ENCODE assay signal across 10 cellular contexts in genomic region chr1:31980835-31981782, GRCh38.
DNase-seq lines count a peak whose midpoint lies in the region; ATAC-seq lines count a peak whose summit lies in the region.
"Had no signal": no experiment of that assay in that cellular context is flagged by ENCODE, and none has a peak within 500 bp of the region (broad histone marks: within the 10 kb centered on the region; RNA-seq: fewer than 3 reads in every experiment).

No MANE protein-coding gene starts in this region.

- ATAC-seq in HG03442 (IDR thresholded peaks at IDR 0.05; ENCODE audit: unreplicated experiment) (peak; percentile 53), HG03565 (IDR thresholded peaks at IDR 0.05; ENCODE audit: unreplicated experiment) (no peak)
- peak; percentile 56 for ATAC-seq in stimulated activated naive CD8-positive, alpha-beta T cell treated with anti-CD3 and anti-CD28 coated beads, Interleukin-15, amount 100 ng/mL, for 72 hours

- H3K36me3 Mint-ChIP-seq in activated naive CD4-positive, alpha-beta T cell treated with anti-CD3 and anti-CD28 coated beads, Interleukin-2, amount 10 ng/mL, durations not matched to agents 7 days and 5 days = peaks cover 9% of the 10 kb centered on the region
- no peaks in the 10 kb centered on the region for H3K36me3 Mint-ChIP-seq in activated naive CD8-positive, alpha-beta T cell

- H3K4me1 Mint-ChIP-seq in activated naive CD4-positive, alpha-beta T cell treated with anti-CD3 and anti-CD28 coated beads, Interleukin-2, amount 10 ng/mL, durations not matched to agents 7 days and 5 days = peaks cover 60% of the 10 kb centered on the region
- H3K4me1 Mint-ChIP-seq in activated naive CD8-positive, alpha-beta T cell (ENCODE audit: low read depth) = peaks cover 47% of the 10 kb centered on the region
- peaks cover 43% of the 10 kb centered on the region for H3K4me1 Mint-ChIP-seq in stimulated activated naive CD8-positive, alpha-beta T cell treated with anti-CD3 and anti-CD28 coated beads, Interleukin-15, amount 100 ng/mL, for 72 hours

- no peaks in the 10 kb centered on the region for H3K27me3 Mint-ChIP-seq in activated naive CD4-positive, alpha-beta T cell treated with anti-CD3 and anti-CD28 coated beads, Interleukin-2, amount 10 ng/mL, durations not matched to agents 7 days and 5 days
- no peaks in the 10 kb centered on the region for H3K27me3 Mint-ChIP-seq in activated naive CD8-positive, alpha-beta T cell
- no peaks in the 10 kb centered on the region for H3K27me3 Mint-ChIP-seq in stimulated activated naive CD8-positive, alpha-beta T cell treated with anti-CD3 and anti-CD28 coated beads, Interleukin-15, amount 100 ng/mL, for 72 hours

- no peak overlapping the region for H3K4me3 Mint-ChIP-seq in activated naive CD4-positive, alpha-beta T cell treated with anti-CD3 and anti-CD28 coated beads, Interleukin-2, amount 10 ng/mL, durations not matched to agents 7 days and 5 days
- peak overlapping the region; percentile 33 for H3K4me3 Mint-ChIP-seq in activated naive CD8-positive, alpha-beta T cell
- peak overlapping the region; percentile 30 to 69 for H3K4me3 Mint-ChIP-seq in stimulated activated naive CD8-positive, alpha-beta T cell treated with anti-CD3 and anti-CD28 coated beads, Interleukin-15, amount 100 ng/mL, for 72 hours

- DNase-seq in activated naive CD4-positive, alpha-beta T cell treated with anti-CD3 and anti-CD28 coated beads, Interleukin-2, amount 10 ng/mL, durations not matched to agents 7 days and 5 days = no peak
- DNase-seq in activated naive CD4-positive, alpha-beta T cell treated with Interleukin-2 at 50 U/mL for 16 hours = no peak
- no peak for DNase-seq in stimulated activated naive CD8-positive, alpha-beta T cell treated with anti-CD3 and anti-CD28 coated beads, Interleukin-15, amount 100 ng/mL, for 72 hours
- no peak for DNase-seq in effector CD4-positive, alpha-beta T cell
- DNase-seq in stimulated activated naive CD4-positive, alpha-beta T cell (lab: John Stamatoyannopoulos, UW) = no peak
- DNase-seq: activated CD4-positive, alpha-beta T cell treated with anti-CD3 and anti-CD28 coated beads, Interleukin-2, amount 50 U/mL, for 48 hours; pancreas had no signal

- peaks cover 9% of the 10 kb centered on the region for H3K9me3 Mint-ChIP-seq in activated naive CD4-positive, alpha-beta T cell treated with anti-CD3 and anti-CD28 coated beads, Interleukin-2, amount 10 ng/mL, durations not matched to agents 7 days and 5 days
- H3K9me3 Mint-ChIP-seq in activated naive CD8-positive, alpha-beta T cell (ENCODE audit: low read depth) = no peaks in the 10 kb centered on the region
- no peaks in the 10 kb centered on the region for H3K9me3 Mint-ChIP-seq in stimulated activated naive CD8-positive, alpha-beta T cell treated with anti-CD3 and anti-CD28 coated beads, Interleukin-15, amount 100 ng/mL, for 72 hours

- H3K27ac Mint-ChIP-seq in activated naive CD4-positive, alpha-beta T cell treated with anti-CD3 and anti-CD28 coated beads, Interleukin-2, amount 10 ng/mL, durations not matched to agents 7 days and 5 days = peak overlapping the region; percentile 88
- H3K27ac Mint-ChIP-seq in activated naive CD8-positive, alpha-beta T cell = peak overlapping the region; percentile 66
- H3K27ac Mint-ChIP-seq in stimulated activated naive CD8-positive, alpha-beta T cell treated with anti-CD3 and anti-CD28 coated beads, Interleukin-15, amount 100 ng/mL, for 72 hours = peak overlapping the region; percentile 10 to 69

- CTCF ChIA-PET in activated naive CD4-positive, alpha-beta T cell treated with anti-CD3 and anti-CD28 coated beads, Interleukin-2, amount 10 ng/mL, durations not matched to agents 7 days and 5 days (lab: Charles Lee) = interaction anchor here (1.5 kb wide), 1 partner anchor 20 kb away, joined by 4 read pairs; no protein-coding TSS in a partner anchor
